ENCODE assay signal across 24 cellular contexts in the genomic region with DNA sequence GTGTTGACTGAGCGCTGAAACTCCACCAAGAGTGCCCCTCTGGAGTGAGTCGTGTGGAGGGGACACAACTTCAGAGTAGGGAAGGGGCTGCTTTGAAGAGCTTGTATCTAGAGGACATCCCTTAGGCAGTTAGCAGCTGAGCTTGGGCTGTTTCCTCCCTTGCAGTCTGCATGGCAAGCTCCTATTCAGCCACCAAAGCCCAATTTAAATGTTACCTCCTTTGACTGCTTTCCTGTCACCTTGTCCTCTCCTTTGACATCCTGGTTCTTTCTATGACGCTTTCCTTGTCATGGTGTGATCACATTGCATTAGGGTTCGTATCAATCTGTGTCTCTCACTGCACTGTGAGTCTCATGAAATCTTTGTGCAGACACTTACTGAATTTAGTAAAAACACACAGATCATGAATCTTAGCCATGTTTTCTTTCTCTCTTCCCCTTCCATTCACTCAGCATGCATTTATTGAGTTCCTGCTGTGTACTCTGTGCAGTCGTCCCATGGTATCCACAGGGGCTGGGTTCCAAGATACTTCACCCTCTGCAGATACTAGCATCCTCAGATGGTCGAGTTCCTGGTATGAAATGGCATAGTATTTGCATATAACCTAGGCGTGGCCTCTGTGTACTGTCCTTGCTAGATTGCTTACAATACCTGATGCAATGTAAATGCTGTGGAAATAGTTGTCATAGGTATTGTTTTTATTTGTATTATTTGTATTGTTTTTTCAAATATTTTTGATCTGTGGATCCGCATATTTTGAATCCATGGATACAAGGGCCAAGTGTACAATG.
DNase-seq lines count a peak whose midpoint lies in the region; ATAC-seq, FAIRE-seq and TF ChIP-seq lines count a peak whose summit lies in the region.
"Had no signal": no experiment of that assay in that cellular context is flagged by ENCODE, and none has a peak within 500 bp of the region (broad histone marks: within the 10 kb centered on the region; RNA-seq: fewer than 3 reads in every experiment).

No MANE protein-coding gene starts in this region.

- no peak overlapping the region for H3K4ac ChIP-seq in H1 (replicated peaks; ENCODE audit: insufficient read length, low read depth, low read length)

- H3K9me3 ChIP-seq in T-helper 17 cell (ENCODE audit: control insufficient read depth, low read length, poor library complexity, severe bottlenecking) (no peaks in the 10 kb centered on the region), H1 (ENCODE audit: insufficient read depth in 2 of 2, low read depth in 1 of 2, low read length in 1 of 2) (no peaks in the 10 kb centered on the region), mucosa of descending colon (no peaks in the 10 kb centered on the region), SJCRH30 (replicated peaks) (no peaks in the 10 kb centered on the region)
- H3K9me3 ChIP-seq: A549, BLaER1 had no signal

- H3K4me3 Mint-ChIP-seq in T-helper 17 cell = no peak overlapping the region
- H3K4me3 Mint-ChIP-seq: CD14-positive monocyte; CD4-positive, alpha-beta memory T cell; H9 had no signal

- H3K4me1 Mint-ChIP-seq in T-helper 17 cell = peaks cover 15% of the 10 kb centered on the region
- H3K4me1 Mint-ChIP-seq: CD14-positive monocyte had no signal

- no peak overlapping the region for H2AFZ ChIP-seq in H1 (ENCODE audit: low read length)

- H3K9ac ChIP-seq in H1 (replicated peaks in 1 of 4; ENCODE audit: extremely low read depth in 1 of 4, low read depth in 3 of 4, low read length in 3 of 4) = no peak overlapping the region
- H3K9ac ChIP-seq: BLaER1 had no signal

- ATAC-seq in T-helper 17 cell = no peak
- peak; percentile 54 for ATAC-seq in mucosa of descending colon
- no peak for ATAC-seq in HG03354 (IDR thresholded peaks at IDR 0.05; ENCODE audit: poor library complexity, severe bottlenecking, unreplicated experiment)
- ATAC-seq in GM18519 (IDR thresholded peaks at IDR 0.05; ENCODE audit: low FRiP score, unreplicated experiment) = no peak
- ATAC-seq: K562 had no signal

- DNase-seq in DMS53 (lab: John Stamatoyannopoulos, UW) (peak; percentile 27), DMS53 treated with DMSO at 0.1 percent for 48 hours (lab: John Stamatoyannopoulos, UW; ENCODE audit: unreplicated experiment) (no peak), T-helper 17 cell (no peak), H1 (ENCODE audit: low read depth in 1 of 2, low spot score in 2 of 2) (no peak), mucosa of descending colon (no peak), SJCRH30 (no peak)
- DNase-seq: AML-193; CD4-positive, alpha-beta memory T cell; DMS153; DND-41; GOT3; H9; IMR-90 had no signal

- H3K79me2 ChIP-seq in H1 (ENCODE audit: control insufficient read depth in 1 of 2, insufficient read depth in 2 of 2, low read length in 2 of 2) = no peaks in the 10 kb centered on the region

- no peak overlapping the region for H2BK5ac ChIP-seq in H1 (ENCODE audit: low read depth, low read length)

- intact Hi-C loops in mucosa of descending colon (cut with DNase I, micrococcal nuclease) = no loop called here

- no peak overlapping the region for H3K14ac ChIP-seq in H1 (ENCODE audit: insufficient read length)

- no peak for TF ChIP-seq EP300 in H1 (IDR thresholded peaks at IDR 0.05; ENCODE audit: borderline replicate concordance in 1 of 2, low read depth in 2 of 2, low read length in 2 of 2)

- no peaks in the 10 kb centered on the region for H3K79me1 ChIP-seq in H1 (ENCODE audit: low read depth, low read length)

- no peak overlapping the region for H3K18ac ChIP-seq in H1 (ENCODE audit: extremely low read depth, low read length)

- H3K4me1 ChIP-seq in H1 (replicated peaks in 1 of 4; ENCODE audit: control insufficient read depth in 3 of 4, insufficient read depth in 4 of 4, low read length in 3 of 4) (peaks cover 5 to 17% (median 11%) of the 10 kb centered on the region in 4 experiments), mucosa of descending colon (ENCODE audit: low read depth) (no peaks in the 10 kb centered on the region), SJCRH30 (no peaks in the 10 kb centered on the region)
- H3K4me1 ChIP-seq: A549 had no signal

- H3K27me3 Mint-ChIP-seq in T-helper 17 cell = no peaks in the 10 kb centered on the region
- H3K27me3 Mint-ChIP-seq: CD4-positive, alpha-beta memory T cell had no signal

- H2BK120ac ChIP-seq in H1 (replicated peaks; ENCODE audit: low read depth, low read length) = no peak overlapping the region

- no peak overlapping the region for H2AK5ac ChIP-seq in H1 (ENCODE audit: low read depth, low read length)

- WGBS in H1 (ENCODE audit: extremely low coverage in 1 of 2, insufficient coverage in 1 of 2, insufficient read length in 1 of 2, insufficient replicate concordance in 2 of 2, low coverage in 1 of 2, low lambda C conversion rate in 2 of 2, missing lambda C conversion rate in 1 of 2), 2 experiments = 82% methylated on average over 8 of the region's 8 CpGs; no CpG with 5 or more reads in 1 of the 2 experiments

- peak overlapping the region; percentile 53 for H3K27ac Mint-ChIP-seq in T-helper 17 cell
- H3K27ac Mint-ChIP-seq: CD14-positive monocyte, H9 had no signal

- no peak overlapping the region for H4K91ac ChIP-seq in H1 (replicated peaks; ENCODE audit: insufficient read length, low read length)

- H3K4me2 ChIP-seq in H1 (ENCODE audit: insufficient read depth in 1 of 2, low read depth in 2 of 2, low read length in 2 of 2) = no peak overlapping the region
- H3K4me2 ChIP-seq: A549, BLaER1 had no signal

- POLR2A ChIA-PET in H1 (lab: Charles Lee; ENCODE audit: partially characterized antibody) = no interaction called here

- no peaks in the 10 kb centered on the region; the same call in 1 of the 2 replicates for H3K23me2 ChIP-seq in H1 (ENCODE audit: low read depth, low read length)

- no peak overlapping the region for H2BK20ac ChIP-seq in H1 (ENCODE audit: low read length)

- H3K27me3 ChIP-seq in H1 (replicated peaks in 1 of 4; ENCODE audit: control insufficient read depth in 3 of 4, extremely low read depth in 1 of 4, insufficient read depth in 3 of 4, low read length in 3 of 4) (no peaks in the 10 kb centered on the region; a peak in 1 of 7 replicates), SJCRH30 (no peaks in the 10 kb centered on the region)
- H3K27me3 ChIP-seq: BLaER1 had no signal

- H4K5ac ChIP-seq in H1 (ENCODE audit: insufficient read length, low read depth, low read length) = no peak overlapping the region

- H4K20me1 ChIP-seq in H1 (replicated peaks in 1 of 2; ENCODE audit: control insufficient read depth in 1 of 2, insufficient read depth in 2 of 2, low read length in 2 of 2) = no peaks in the 10 kb centered on the region
- H4K20me1 ChIP-seq: BLaER1 had no signal

- no peak overlapping the region for H4K8ac ChIP-seq in H1 (ENCODE audit: extremely low read depth, insufficient read depth, low read length)

- H2BK12ac ChIP-seq in H1 (ENCODE audit: low read depth, low read length) = peak overlapping the region; percentile 50; the same call in 1 of the 2 replicates

- 0 out of 2 replicates have a peak overlapping the region, but pooled peaks have one; percentile 23 for H2BK15ac ChIP-seq in H1 (ENCODE audit: low read length)

- no peak overlapping the region for H3K56ac ChIP-seq in H1 (replicated peaks; ENCODE audit: insufficient read length, low read depth, low read length)

- TF ChIP-seq POLR2A in H1 (IDR thresholded peaks at IDR 0.05; ENCODE audit: control extremely low read depth in 1 of 2, low read depth in 2 of 2, low read length in 2 of 2) = no peak

- no peak for TF ChIP-seq RAD21 in H1 (IDR thresholded peaks at IDR 0.05 in 1 of 2, conservative IDR thresholded peaks at IDR 0.05 in 1 of 2; ENCODE audit: low read depth in 2 of 2, low read length in 2 of 2)

- H3K4me3 ChIP-seq in H1 (ENCODE audit: extremely low read depth in 1 of 4, insufficient read depth in 2 of 4, low read depth in 3 of 4, low read length in 4 of 4) (no peak overlapping the region), mucosa of descending colon (no peak overlapping the region), SJCRH30 (no peak overlapping the region)
- H3K4me3 ChIP-seq: A549, BLaER1, K562 had no signal

- H3K27ac ChIP-seq in H1 (ENCODE audit: low read depth, low read length) (no peak overlapping the region), SJCRH30 (no peak overlapping the region)
- H3K27ac ChIP-seq: 22Rv1, A549, BLaER1, HL-60 had no signal

- peaks cover 10% of the 10 kb centered on the region for H3K36me3 Mint-ChIP-seq in T-helper 17 cell (ENCODE audit: low read depth)

- H3K36me3 ChIP-seq in H1 (ENCODE audit: control insufficient read depth in 2 of 4, insufficient read depth in 4 of 4, low read length in 3 of 4) (no peaks in the 10 kb centered on the region), mucosa of descending colon (ENCODE audit: low read depth) (no peaks in the 10 kb centered on the region), SJCRH30 (no peaks in the 10 kb centered on the region)

- no peak for FAIRE-seq in H1 (lab: Jason Lieb, UNC)
- FAIRE-seq: A549, G401.6, GM12892, GM18507, K562 had no signal

- H3K23ac ChIP-seq in H1 (ENCODE audit: insufficient read length) = no peak overlapping the region

- CTCF ChIA-PET in H1 (lab: Charles Lee; ENCODE audit: partially characterized antibody) = interaction anchor here (0.6 to 2.0 kb wide), 9 partner anchors 8 to 310 kb away, joined by 3 to 11 read pairs (median 4); no protein-coding TSS in a partner anchor

- TF ChIP-seq CTCF in H1 (IDR thresholded peaks at IDR 0.05; ENCODE audit: control extremely low read depth in 1 of 3, insufficient read depth in 1 of 3, low read depth in 1 of 3, low read length in 3 of 3) (no peak), mucosa of descending colon (IDR thresholded peaks at IDR 0.05) (no peak)

TF ChIP-seq in H1, 55 proteins besides CTCF, POLR2A, EP300 and RAD21 (continues in another document):
- TF ChIP-seq EGR1 (IDR thresholded peaks at IDR 0.05; ENCODE audit: borderline replicate concordance, low read depth, low read length) (no peak), CBX8 (IDR thresholded peaks at IDR 0.05; ENCODE audit: borderline replicate concordance, low read depth, low read length) (no peak), POU5F1 (IDR thresholded peaks at IDR 0.05; ENCODE audit: low read depth, low read length) (no peak)
